ENCODE assay signal across 8 cellular contexts in the genomic region with DNA sequence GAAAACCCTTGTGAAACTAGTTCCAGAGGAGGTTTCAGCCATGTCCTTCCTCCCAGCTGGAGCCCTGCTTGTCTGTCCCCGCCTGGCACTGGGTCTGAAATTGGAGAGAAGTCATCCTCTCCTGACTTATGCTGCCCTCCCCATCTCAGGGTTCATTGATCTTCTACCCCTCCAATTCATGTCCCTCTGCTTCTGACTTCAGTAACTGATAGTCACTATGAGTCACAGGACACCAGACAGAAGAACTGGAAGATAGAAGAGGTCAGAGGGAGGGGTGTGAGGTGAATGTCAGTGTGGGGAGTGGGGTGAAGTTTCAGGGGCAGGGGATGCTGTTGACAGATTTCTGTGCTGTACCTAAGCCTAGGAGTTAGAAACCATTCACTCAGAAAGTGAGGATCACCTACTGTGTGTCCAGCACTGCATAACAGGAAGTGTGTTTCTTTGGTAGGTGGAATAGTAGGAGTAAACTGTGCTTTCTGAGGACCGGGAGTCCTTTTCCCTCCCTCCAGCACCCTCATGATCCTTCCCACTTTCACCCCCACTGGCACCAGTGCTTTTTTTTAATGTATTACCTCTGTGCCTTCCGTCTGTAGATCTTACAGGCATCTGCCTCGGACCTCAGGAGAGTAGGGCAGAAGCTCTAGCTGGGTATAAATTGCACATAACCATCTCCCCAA. TPM values are rescaled to one million over a fixed set of nuclear protein-coding genes. Genes with fewer than 3 reads are reported as not detected.
DNase-seq lines count a peak whose midpoint lies in the region; TF ChIP-seq lines count a peak whose summit lies in the region.

No MANE protein-coding gene starts in this region.

- no peak overlapping the region for H2AK5ac ChIP-seq in H9 (ENCODE audit: insufficient read length, low read length)

- WGBS in H9 (ENCODE audit: extremely low coverage, insufficient read length, low lambda C conversion rate), result no CpG with 5 or more reads among the region's 4 CpGs

- H3T11ph ChIP-seq in H9 (ENCODE audit: low read length), result no peak overlapping the region

- no peak overlapping the region for H3K9ac ChIP-seq in H9 (ENCODE audit: extremely low read depth, insufficient read length, low read length)
- peak overlapping the region; percentile 74 for H3K9ac ChIP-seq in SU-DHL-6 (ENCODE audit: low read length)
- peak overlapping the region in 2 of 3 donors; percentile 54 to 82 for H3K9ac ChIP-seq in skeletal muscle tissue (ENCODE audit: low read depth in 1 of 3, low read length in 3 of 3)

- no peaks in the 10 kb centered on the region for H3K23me2 ChIP-seq in H9 (ENCODE audit: insufficient read length, low read depth, low read length, poor library complexity, severe bottlenecking)

- peaks cover 8% of the 10 kb centered on the region; the same call in 1 of the 2 replicates for H3F3A ChIP-seq in SU-DHL-6 (ENCODE audit: insufficient read depth)

- H4K20me1 ChIP-seq in H9 (ENCODE audit: control insufficient read depth, insufficient read depth, insufficient read length) (no peaks in the 10 kb centered on the region), SU-DHL-6 (ENCODE audit: low read depth, low read length) (no peaks in the 10 kb centered on the region)

- H3K27me3 Mint-ChIP-seq in H9 (ENCODE audit: low read depth), result no peaks in the 10 kb centered on the region

- H3K4me1 ChIP-seq in H9 (ENCODE audit: insufficient read depth, low read length) (no peaks in the 10 kb centered on the region), skeletal muscle tissue (ENCODE audit: control insufficient read depth in 3 of 3, insufficient read depth in 3 of 3, low read length in 3 of 3) (peaks cover 8 to 9% (median 8%) of the 10 kb centered on the region in 3 donors)

- H3K36me3 Mint-ChIP-seq in H9 (ENCODE audit: insufficient read depth in 1 of 3, low read depth in 3 of 3), result peaks cover 6 to 44% (median 36%) of the 10 kb centered on the region in 3 experiments

- H4K91ac ChIP-seq in H9 (ENCODE audit: insufficient read length, low read depth, low read length), result no peak overlapping the region

- no peak overlapping the region for H2AFZ ChIP-seq in H9 (ENCODE audit: low read length)
- H2AFZ ChIP-seq in SU-DHL-6 (ENCODE audit: low read depth, low read length, severe bottlenecking), result peak overlapping the region; percentile 77

- H3K27me3 ChIP-seq in H9 (ENCODE audit: insufficient read depth, low read length), result no peaks in the 10 kb centered on the region
- no peaks in the 10 kb centered on the region for H3K27me3 ChIP-seq in SU-DHL-6 (ENCODE audit: low read length)
- H3K27me3 ChIP-seq in skeletal muscle tissue (ENCODE audit: control insufficient read depth in 3 of 3, insufficient read depth in 3 of 3, low read length in 3 of 3), result no peaks in the 10 kb centered on the region

- H2BK120ac ChIP-seq in H9 (ENCODE audit: low read depth, low read length, poor library complexity, severe bottlenecking), result no peak overlapping the region

- H3K79me1 ChIP-seq in H9 (ENCODE audit: insufficient read depth, low read depth, low read length, poor library complexity, severe bottlenecking), result no peaks in the 10 kb centered on the region

- no peak overlapping the region for H3K4ac ChIP-seq in H9 (ENCODE audit: low read depth, low read length)

- H3K4me2 ChIP-seq in H9 (ENCODE audit: insufficient read depth, insufficient read length, low read length) (peak overlapping the region; percentile 61), SU-DHL-6 (ENCODE audit: low read depth, low read length, poor library complexity, severe bottlenecking) (peak overlapping the region; percentile 89)

- no peak overlapping the region for H3K14ac ChIP-seq in H9 (ENCODE audit: insufficient read depth, low read length)

- no peak overlapping the region for H4K8ac ChIP-seq in H9 (replicated peaks; ENCODE audit: insufficient read length, low read depth, low read length)

- no peak for TF ChIP-seq CTCF in H9 (conservative IDR thresholded peaks at IDR 0.05)
- TF ChIP-seq CTCF in SU-DHL-6 (IDR thresholded peaks at IDR 0.05; ENCODE audit: insufficient read depth, low read length, poor library complexity, severe bottlenecking), result no peak
- no peak for TF ChIP-seq CTCF in fibroblast of pulmonary artery (IDR thresholded peaks at IDR 0.05; ENCODE audit: low read length, missing control alignments)

- H3K79me2 ChIP-seq in H9 (ENCODE audit: insufficient read depth, low read length) (no peaks in the 10 kb centered on the region), SU-DHL-6 (ENCODE audit: insufficient read depth, low read length) (peaks cover 7% of the 10 kb centered on the region; the same call in 1 of the 2 replicates)

- no peak overlapping the region for H4K5ac ChIP-seq in H9 (ENCODE audit: insufficient read length, low read depth, low read length)

- in situ Hi-C loops in G401 (cut with HindIII; ENCODE audit: low sequenced_read_pairs), result no loop called here

- H3K9me2 ChIP-seq in SU-DHL-6 (replicated peaks; ENCODE audit: insufficient read depth, low read length), result no peaks in the 10 kb centered on the region

- H3K27ac Mint-ChIP-seq in H9, result peak overlapping the region in 1 of 3 experiments; percentile 21; a peak in 1 of 7 replicates

- no peak overlapping the region for H2BK20ac ChIP-seq in H9 (ENCODE audit: low read depth, low read length, poor library complexity, severe bottlenecking)

- DNase-seq in H9, result no peak
- DNase-seq in fibroblast of pulmonary artery (ENCODE audit: low read depth), result no peak
- DNase-seq in GM03348 (ENCODE audit: low spot score), result no peak
- no peak for DNase-seq in central memory CD4-positive, alpha-beta T cell
- DNase-seq in G401 (ENCODE audit: low spot score), result no peak
- no peak for DNase-seq in C1 segment of cervical spinal cord (lab: John Stamatoyannopoulos, UW)

- no peak overlapping the region for H3K23ac ChIP-seq in H9 (ENCODE audit: insufficient read length, low read depth, low read length)

- no peak overlapping the region for H2BK5ac ChIP-seq in H9 (ENCODE audit: insufficient read length, low read length)

- no peak overlapping the region for H3K56ac ChIP-seq in H9 (ENCODE audit: insufficient read length, low read depth, low read length)

- H3K4me3 ChIP-seq in SU-DHL-6 (ENCODE audit: insufficient read depth, low read length, poor library complexity, severe bottlenecking) (peak overlapping the region; percentile 70), fibroblast of pulmonary artery (replicated peaks; ENCODE audit: low read depth, low read length) (peak overlapping the region; percentile 85), skeletal muscle tissue (ENCODE audit: low read length in 3 of 3) (peak overlapping the region; percentile 59 to 94 (median 92))

- H3K27ac ChIP-seq in H9 (ENCODE audit: insufficient read length, low read depth, low read length) (no peak overlapping the region), SU-DHL-6 (ENCODE audit: low read depth, low read length) (no peak overlapping the region), skeletal muscle tissue (ENCODE audit: low read depth, low read length) (no peak overlapping the region)

- peaks cover 10% of the 10 kb centered on the region in 2 experiments for H3K4me1 Mint-ChIP-seq in H9

- H3K9me3 Mint-ChIP-seq in H9, result no peaks in the 10 kb centered on the region

- H3K18ac ChIP-seq in H9 (ENCODE audit: insufficient read length, low read depth, low read length), result no peak overlapping the region

- H3K9me3 ChIP-seq in H9 (ENCODE audit: control insufficient read depth, low read depth, low read length), result no peaks in the 10 kb centered on the region
- no peaks in the 10 kb centered on the region for H3K9me3 ChIP-seq in SU-DHL-6 (ENCODE audit: insufficient read depth, low read length)
- H3K9me3 ChIP-seq in skeletal muscle tissue (ENCODE audit: control insufficient read depth in 3 of 3, low read length in 3 of 3), result no peaks in the 10 kb centered on the region

- no peak overlapping the region for H2BK15ac ChIP-seq in H9 (ENCODE audit: low read depth, low read length)

- H3K36me3 ChIP-seq in SU-DHL-6 (ENCODE audit: low read length) (no peaks in the 10 kb centered on the region), skeletal muscle tissue (ENCODE audit: control insufficient read depth in 3 of 3, insufficient read depth in 3 of 3, low read length in 3 of 3) (peaks cover 26 to 40% (median 37%) of the 10 kb centered on the region in 3 donors)

- no peak overlapping the region for H2BK12ac ChIP-seq in H9 (ENCODE audit: insufficient read length, low read depth, low read length)

- peak overlapping the region; percentile 90 to 92 for H3K4me3 Mint-ChIP-seq in H9

RNA-seq across cellular contexts. Expression of gene RPP21, which starts 0.6 kb away (rescaled TPM):
- total RNA-seq in H9 (2021) (62.2 and 64.0 TPM in 2 replicates), skeletal muscle tissue (7.8 TPM)
- 71.4 and 112 TPM in 2 replicates for total RNA-seq in G401 (2014; rRNA removed; shearing (Covaris generic))

RNA-seq across cellular contexts. Expression of gene TRIM39, which starts 17.6 kb away (rescaled TPM):
- total RNA-seq in H9 (2021) (26.2 and 26.8 TPM in 2 replicates), skeletal muscle tissue (5.2 TPM)
- total RNA-seq in G401 (2014; rRNA removed; shearing (Covaris generic)), result 24.6 and 25.7 TPM in 2 replicates
